14 cellular contexts compared by ENCODE assay signal in the genomic region with DNA sequence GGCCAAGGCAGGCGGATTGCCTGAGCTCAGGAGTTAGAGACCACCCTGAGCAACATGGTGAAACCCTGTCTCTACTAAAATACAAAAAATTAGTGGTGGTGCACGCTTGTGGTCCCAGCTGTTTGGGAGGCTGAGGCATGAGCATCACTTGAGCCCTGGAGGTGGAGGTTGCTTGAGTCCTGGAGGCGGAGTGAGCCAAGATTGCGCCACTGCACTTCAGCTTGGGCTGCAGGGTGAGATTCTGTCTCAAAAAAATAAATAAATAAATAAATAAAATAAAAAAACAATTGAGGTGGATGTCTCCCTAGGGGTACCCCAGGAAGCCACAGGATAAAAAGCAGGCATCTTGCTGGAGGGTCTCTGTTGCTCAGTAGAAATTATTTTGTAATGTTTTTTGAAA. TPM values are rescaled to one million over a fixed set of nuclear protein-coding genes. Genes with fewer than 3 reads are reported as not detected.
DNase-seq lines count a peak whose midpoint lies in the region; ATAC-seq and TF ChIP-seq lines count a peak whose summit lies in the region.
"Had no signal": no experiment of that assay in that cellular context is flagged by ENCODE, and none has a peak within 500 bp of the region (broad histone marks: within the 10 kb centered on the region; RNA-seq: fewer than 3 reads in every experiment).

No MANE protein-coding gene starts in this region.

- no peak for TF ChIP-seq EP300 in Ishikawa (IDR thresholded peaks at IDR 0.05; ENCODE audit: borderline replicate concordance)

- peaks cover 0 to 68% (median 0%) of the 10 kb centered on the region in 11 experiments; a peak in 9 of 22 replicates for H3K36me3 ChIP-seq in BLaER1 treated with 17β-estradiol and CSF1 and Interleukin-3, amounts not matched to agents 10 nM and 100 nM
- H3K36me3 ChIP-seq in Panc1 (ENCODE audit: control insufficient read depth, insufficient read depth, low read length): no peaks in the 10 kb centered on the region
- peaks cover 0 to 18% (median 0%) of the 10 kb centered on the region in 6 donors for H3K36me3 ChIP-seq in spleen
- H3K36me3 ChIP-seq: BLaER1 had no signal

- CTCF ChIA-PET in Panc1 (lab: Charles Lee): no interaction called here

- ATAC-seq in Panc1: no peak
- ATAC-seq in HG03025 (IDR thresholded peaks at IDR 0.05; ENCODE audit: low FRiP score, unreplicated experiment): no peak
- ATAC-seq: GM23338, HepG2 had no signal

- no peak overlapping the region for H3K9ac ChIP-seq in BLaER1 treated with 17β-estradiol and CSF1 and Interleukin-3, amounts not matched to agents 10 nM and 100 nM
- H3K9ac ChIP-seq: BLaER1 had no signal

- in situ Hi-C loops in Panc1 (cut with HindIII; ENCODE audit: low pct_unique_long_range_greater_than_20kb, low sequenced_read_pairs): no loop called here

- H3K27me3 ChIP-seq in BLaER1 treated with 17β-estradiol and CSF1 and Interleukin-3, amounts not matched to agents 10 nM and 100 nM: no peaks in the 10 kb centered on the region
- no peaks in the 10 kb centered on the region for H3K27me3 ChIP-seq in Panc1 (ENCODE audit: control insufficient read depth, insufficient read depth, low read length)
- H3K27me3 ChIP-seq in spleen (replicated peaks in 1 of 7): no peaks in the 10 kb centered on the region
- H3K27me3 ChIP-seq: BLaER1 had no signal

- POLR2A ChIA-PET in Panc1 (lab: Charles Lee): interaction anchor here (0.6 kb wide), 1 partner anchor 274 kb away, joined by 3 read pairs; no protein-coding TSS in a partner anchor

- no peak for TF ChIP-seq RAD21 in Ishikawa (IDR thresholded peaks at IDR 0.05; ENCODE audit: low read depth)

- no TSS peak for BruUV-seq in Panc1 (replicated peaks; lab: Mats Ljungman, UMichigan)

- H3K4me3 ChIP-seq in BLaER1 treated with 17β-estradiol and CSF1 and Interleukin-3, amounts not matched to agents 10 nM and 100 nM: no peak overlapping the region
- no peak overlapping the region for H3K4me3 ChIP-seq in Panc1 (ENCODE audit: low read depth in 2 of 2, low read length in 2 of 2)
- H3K4me3 ChIP-seq in spleen: no peak overlapping the region
- H3K4me3 ChIP-seq: BLaER1, GM23338 had no signal

- TF ChIP-seq CTCF in Panc1 (IDR thresholded peaks at IDR 0.05): no peak
- TF ChIP-seq CTCF in spleen (IDR thresholded peaks at IDR 0.05 in 8 of 11, conservative IDR thresholded peaks at IDR 0.05 in 3 of 11): no peak

- H3K9me3 ChIP-seq in BLaER1 treated with 17β-estradiol and CSF1 and Interleukin-3, amounts not matched to agents 10 nM and 100 nM (replicated peaks in 1 of 11): no peaks in the 10 kb centered on the region
- H3K9me3 ChIP-seq in Panc1 (ENCODE audit: control insufficient read depth, insufficient read depth, low read depth, low read length) (no peaks in the 10 kb centered on the region), spleen (no peaks in the 10 kb centered on the region)
- H3K9me3 ChIP-seq: BLaER1 had no signal

- no peak overlapping the region for H3K27ac ChIP-seq in BLaER1 treated with 17β-estradiol and CSF1 and Interleukin-3, amounts not matched to agents 10 nM and 100 nM
- H3K27ac ChIP-seq in Panc1 (ENCODE audit: low read length): peak overlapping the region; percentile 19; the same call in 1 of the 2 replicates
- H3K27ac ChIP-seq in spleen: no peak overlapping the region
- H3K27ac ChIP-seq: BLaER1 had no signal

- peaks cover 4 to 100% (median 51%) of the 10 kb centered on the region in 10 experiments; a peak in 19 of 20 replicates for H3K4me1 ChIP-seq in BLaER1 treated with 17β-estradiol and CSF1 and Interleukin-3, amounts not matched to agents 10 nM and 100 nM
- peaks cover 85% of the 10 kb centered on the region for H3K4me1 ChIP-seq in Panc1 (ENCODE audit: control insufficient read depth, insufficient read depth, low read length)
- H3K4me1 ChIP-seq in spleen: peaks cover 21 to 100% (median 82%) of the 10 kb centered on the region in 6 donors

- H4K20me1 ChIP-seq in BLaER1 treated with 17β-estradiol and CSF1 and Interleukin-3, amounts not matched to agents 10 nM and 100 nM: peaks cover 0 to 99% (median 76%) of the 10 kb centered on the region in 11 experiments; a peak in 19 of 22 replicates
- H4K20me1 ChIP-seq: BLaER1 had no signal

- TF ChIP-seq POLR2A in spleen (IDR thresholded peaks at IDR 0.05): no peak

- intact Hi-C loops in Panc1 (cut with micrococcal nuclease; ENCODE audit: unreplicated experiment): no loop called here
- intact Hi-C loops in spleen (cut with DNase I; ENCODE audit: low total_unique reads): no loop called here

- no peak for DNase-seq in Panc1 (ENCODE audit: low read depth, low spot score)
- DNase-seq in spleen: peak; percentile 37
- no peak for DNase-seq in activated CD4-positive, CD25-positive, alpha-beta regulatory T cell (lab: John Stamatoyannopoulos, UW)
- DNase-seq in amniotic stem cell (lab: John Stamatoyannopoulos, UW): no peak
- DNase-seq: CD4-positive, CD25-positive, alpha-beta regulatory T cell; DMS79 treated with DMSO at 0.1 percent for 48 hours; EL; H7 had no signal

- H3K4me2 ChIP-seq in BLaER1 treated with 17β-estradiol and CSF1 and Interleukin-3, amounts not matched to agents 10 nM and 100 nM: peak overlapping the region in 6 of 11 experiments; percentile 4 to 99 (median 60); a peak in 8 of 22 replicates
- H3K4me2 ChIP-seq: BLaER1, GM23338 had no signal

- WGBS in spleen, 5 donors: 90 to 98% (median 97%) methylated on average over 4 of the region's 4 CpGs

TF ChIP-seq in Ishikawa, 13 proteins besides CTCF, POLR2A, EP300 and RAD21:
- 0 out of 2 replicates have a peak, but pooled peaks have one; percentile 6 for TF ChIP-seq CEBPB (IDR thresholded peaks at IDR 0.05)
- TF ChIP-seq, protein P1, sequence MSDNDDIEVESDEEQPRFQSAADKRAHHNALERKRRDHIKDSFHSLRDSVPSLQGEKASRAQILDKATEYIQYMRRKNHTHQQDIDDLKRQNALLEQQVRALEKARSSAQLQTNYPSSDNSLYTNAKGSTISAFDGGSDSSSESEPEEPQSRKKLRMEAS (IDR thresholded peaks at IDR 0.05): no peak

RNA-seq across cellular contexts. Expression of gene PTPRJ, which starts 14.1 kb away (rescaled TPM):
- total RNA-seq in Panc1 (2021; ENCODE audit: unreplicated experiment) (73.6 TPM), spleen (100 to 1,000 TPM in 4 of 7 donors, 10 to 100 TPM in 3; 63.7 to 135 (median 100) TPM)
- polyA plus RNA-seq in Panc1 (2012; ENCODE audit: insufficient read length): 22.0 TPM
- polyA plus RNA-seq in spleen: 10 to 100 TPM in 1 of 3 donors, 1 to 10 TPM in 2; 6.4 to 11.6 (median 10.0) TPM
